In genomic region chr5:64209353-64209752, GRCh38 we compare ENCODE assay signal across 11 cellular contexts. TPM values are rescaled to one million over a fixed set of nuclear protein-coding genes. Genes with fewer than 3 reads are reported as not detected.
"Had no signal": no experiment of that assay in that cellular context is flagged by ENCODE, and none has a peak within 500 bp of the region (broad histone marks: within the 10 kb centered on the region; RNA-seq: fewer than 3 reads in every experiment).

No MANE protein-coding gene starts in this region.

- H3K36me3 ChIP-seq: HAP-1 had no signal

- H3K4me1 ChIP-seq: HAP-1 had no signal

- DNase-seq: GM23248, GOT3, H7, H9, HCEC 1CT, HFFc6 had no signal

- H3K4me2 ChIP-seq: GM23338 had no signal

- H3K4me3 ChIP-seq: GM23248, GM23338, HAP-1 had no signal

- ATAC-seq: GM23338, HCT116 had no signal

- H3K9me3 ChIP-seq: HAP-1 had no signal

- H3K27ac ChIP-seq: GM23248 had no signal

- FAIRE-seq: H1, H54 had no signal

- H2AFZ ChIP-seq: GM23248, GM23338 had no signal

- H3K9ac ChIP-seq: GM23248 had no signal

RNA-seq across cellular contexts. Expression of gene RNF180, which starts 43.7 kb away (rescaled TPM):
- total RNA-seq: HFFc6 had no signal
